8 cellular contexts compared by ENCODE assay signal in genomic region chr20:32483351-32484220, GRCh38.
DNase-seq lines count a peak whose midpoint lies in the region; ATAC-seq and TF ChIP-seq lines count a peak whose summit lies in the region.

No MANE protein-coding gene starts in this region.

- TF ChIP-seq CTCF in astrocyte of the spinal cord (IDR thresholded peaks at IDR 0.05; ENCODE audit: low read depth, low read length) = peak; percentile 1

- no peaks in the 10 kb centered on the region for H3K36me3 ChIP-seq in iPS DF 6.9 (ENCODE audit: control insufficient read depth, insufficient read depth, low read length)

- in situ Hi-C loops in astrocyte of the spinal cord (cut with HindIII; ENCODE audit: low sequenced_read_pairs) = no loop called here

- H3K9me3 ChIP-seq in iPS DF 6.9 (ENCODE audit: control insufficient read depth, insufficient read depth, low read length) = no peaks in the 10 kb centered on the region

- intact Hi-C loops in sciatic nerve (cut with DNase I) = loop anchor here (10.0 kb wide), 1 partner anchor 279 kb away; the partner anchor contains the start of genes PLAGL2 and POFUT1

- DNase-seq in GM03348 (ENCODE audit: low spot score) (peak; percentile 91), NCI-H1694 (lab: John Stamatoyannopoulos, UW) (peak; percentile 67), T1000 (lab: John Stamatoyannopoulos, UW) (peak; percentile 60), astrocyte of the spinal cord (ENCODE audit: low read depth, low spot score) (peak; percentile 87), iPS DF 6.9 (ENCODE audit: low read depth, low spot score) (no peak), sciatic nerve (ENCODE audit: low spot score) (peak; percentile 85), middle frontal gyrus (ENCODE audit: extremely low spot score, low spot score) (no peak), GM19238 (ENCODE audit: insufficient read length, low spot score) (no peak)

- no peak overlapping the region for H3K27ac ChIP-seq in iPS DF 6.9 (ENCODE audit: low read length)

- peak overlapping the region; percentile 72 for H3K4me3 ChIP-seq in astrocyte of the spinal cord (ENCODE audit: low read depth, low read length)
- peak overlapping the region; percentile 96 for H3K4me3 ChIP-seq in iPS DF 6.9 (ENCODE audit: low read length)

- peaks cover 6% of the 10 kb centered on the region for H3K4me1 ChIP-seq in iPS DF 6.9 (ENCODE audit: control insufficient read depth, insufficient read depth, low read length)

- no CpG with 5 or more reads among the region's 79 CpGs for WGBS in iPS DF 6.9 (ENCODE audit: insufficient coverage, insufficient read length)

- ATAC-seq in sciatic nerve = peak; percentile 33

- no peaks in the 10 kb centered on the region for H3K27me3 ChIP-seq in iPS DF 6.9 (ENCODE audit: control insufficient read depth, insufficient read depth, low read length)

Comparison
In these comparisons a context has a peak if more than half of its experiments do, and no peak if none do; other contexts are left out.
1. DNase-seq: peak in GM03348 (single experiment), NCI-H1694 (single experiment), T1000 (single experiment), astrocyte of the spinal cord (single experiment) and sciatic nerve (single experiment); none in iPS DF 6.9 (single experiment), middle frontal gyrus (single experiment) and GM19238 (single experiment).